8 cellular contexts compared by ENCODE assay signal in genomic region chr1:110339040-110339426, GRCh38.
DNase-seq lines count a peak whose midpoint lies in the region; ATAC-seq lines count a peak whose summit lies in the region.

TSS of gene RBM15 (plus strand) at chr1:110339377. CDS start at chr1:110339406, 29 bp downstream.

- DNase-seq in AG08396 (ENCODE audit: low spot score) (peak; percentile 96), NCI-H345 treated with DMSO at 0.1 percent for 48 hours (lab: John Stamatoyannopoulos, UW; ENCODE audit: unreplicated experiment) (peak; percentile 100), cerebellar nuclear complex (lab: John Stamatoyannopoulos, UW) (peak; percentile 99 to 100), islet precursor cell (peak; percentile 100)
- DNase-seq in activated CD4-positive, CD25-positive, alpha-beta regulatory T cell treated with anti-CD3 and anti-CD28 coated beads, Interleukin-2, amount 50 U/mL, for 16 hours (ENCODE audit: low read depth, low spot score): peak; percentile 98
- DNase-seq in stimulated activated CD4-positive, alpha-beta T cell treated with anti-CD3 and anti-CD28 coated beads, Interleukin-12 subunit alpha, Interleukin-12 subunit beta, amount 100 ng/mL, for 4 hours: peak; percentile 88

- ATAC-seq in GM19035 (IDR thresholded peaks at IDR 0.05; ENCODE audit: unreplicated experiment) (peak; percentile 68), HG03354 (IDR thresholded peaks at IDR 0.05; ENCODE audit: poor library complexity, severe bottlenecking, unreplicated experiment) (peak; percentile 73)

Comparison
In these comparisons a context has a peak if more than half of its experiments do, and no peak if none do; other contexts are left out.
1. Peak in every context shown above with its lines: DNase-seq and ATAC-seq.